17 cellular contexts compared by ENCODE assay signal in genomic region chr7:132424277-132424676, GRCh38.
A peak's percentile ranks its signal among the peaks of the same experiment; 100 is the strongest.
DNase-seq lines count a peak whose midpoint lies in the region; ATAC-seq and TF ChIP-seq lines count a peak whose summit lies in the region.
"Had no signal": no experiment of that assay in that cellular context is flagged by ENCODE, and none has a peak within 500 bp of the region (broad histone marks: within the 10 kb centered on the region; RNA-seq: fewer than 3 reads in every experiment).

No MANE protein-coding gene starts in this region.

- no peak overlapping the region for H3K9ac ChIP-seq in liver (ENCODE audit: low read depth in 1 of 2, low read length in 2 of 2)
- H3K9ac ChIP-seq: BLaER1 had no signal

- no peak overlapping the region for H3K4me3 Mint-ChIP-seq in stimulated activated naive B cell treated with anti-CD40 and anti-IgM and Interleukin-4, amounts not matched to agents 10 μg/mL and 1 μg/mL and 100 μg/mL, for 72 hours
- H3K4me3 Mint-ChIP-seq: CD14-positive monocyte had no signal

- ATAC-seq in right lobe of liver: no peak
- ATAC-seq in left lobe of liver: peak; percentile 13
- no peak for ATAC-seq in stimulated activated naive B cell treated with anti-CD40 and anti-IgM and Interleukin-4, amounts not matched to agents 10 μg/mL and 1 μg/mL and 100 μg/mL, for 72 hours (replicated peaks)

- H3K9me3 ChIP-seq in liver (ENCODE audit: control insufficient read depth in 4 of 4, low read length in 3 of 4): no peaks in the 10 kb centered on the region
- H3K9me3 ChIP-seq in right lobe of liver: no peaks in the 10 kb centered on the region
- H3K9me3 ChIP-seq in spleen: no peaks in the 10 kb centered on the region
- H3K9me3 ChIP-seq: HAP-1 had no signal

- H3K4me3 ChIP-seq in liver (ENCODE audit: low read depth in 1 of 3, low read length in 3 of 3): no peak overlapping the region
- H3K4me3 ChIP-seq in right lobe of liver: no peak overlapping the region
- H3K4me3 ChIP-seq in spleen: no peak overlapping the region
- H3K4me3 ChIP-seq: BLaER1, HAP-1 had no signal

- H3K27ac ChIP-seq in liver (ENCODE audit: low read depth in 1 of 2, low read length in 2 of 2) (peak overlapping the region; percentile 44 to 54), right lobe of liver (no peak overlapping the region), spleen (no peak overlapping the region)

- H3K27me3 ChIP-seq in liver (ENCODE audit: control insufficient read depth in 4 of 4, insufficient read depth in 4 of 4, low read length in 3 of 4) (no peaks in the 10 kb centered on the region), right lobe of liver (no peaks in the 10 kb centered on the region), spleen (replicated peaks in 1 of 7) (peaks cover 0 to 8% (median 0%) of the 10 kb centered on the region in 7 donors)
- H3K27me3 ChIP-seq: BLaER1 had no signal

- intact Hi-C loops in right lobe of liver (cut with DNase I) (no loop called here), spleen (cut with DNase I; ENCODE audit: low total_unique reads) (no loop called here)

- H3K9me3 Mint-ChIP-seq in stimulated activated naive B cell treated with anti-CD40 and anti-IgM and Interleukin-4, amounts not matched to agents 10 μg/mL and 1 μg/mL and 100 μg/mL, for 72 hours: peaks cover 5 to 7% of the 10 kb centered on the region in 2 donors

- TF ChIP-seq CTCF in liver (IDR thresholded peaks at IDR 0.05; ENCODE audit: low read depth, low read length, missing input control) (no peak), right lobe of liver (IDR thresholded peaks at IDR 0.05) (no peak), spleen (IDR thresholded peaks at IDR 0.05 in 8 of 11, conservative IDR thresholded peaks at IDR 0.05 in 3 of 11) (no peak)

- WGBS in liver: 89% methylated on average over 2 of the region's 2 CpGs
- WGBS in right lobe of liver (ENCODE audit: insufficient coverage, low coverage, low lambda C conversion rate, missing lambda C conversion rate): no CpG with 5 or more reads among the region's 2 CpGs
- 74 to 92% (median 84%) methylated on average over 2 of the region's 2 CpGs for WGBS in spleen, 5 donors

- no peaks in the 10 kb centered on the region for H3K4me1 Mint-ChIP-seq in stimulated activated naive B cell treated with anti-CD40 and anti-IgM and Interleukin-4, amounts not matched to agents 10 μg/mL and 1 μg/mL and 100 μg/mL, for 72 hours

- no peak for TF ChIP-seq POLR2A in right lobe of liver (IDR thresholded peaks at IDR 0.05)
- no peak for TF ChIP-seq POLR2A in spleen (IDR thresholded peaks at IDR 0.05)

- H3K4me1 ChIP-seq in liver (ENCODE audit: control insufficient read depth in 4 of 4, insufficient read depth in 4 of 4, low read length in 3 of 4) (peaks cover 6 to 48% (median 44%) of the 10 kb centered on the region in 4 donors), right lobe of liver (peaks cover 0 to 14% (median 5%) of the 10 kb centered on the region in 4 donors), spleen (peaks cover 0 to 21% (median 0%) of the 10 kb centered on the region in 6 donors)
- H3K4me1 ChIP-seq: HAP-1 had no signal

- peaks cover 0 to 5% of the 10 kb centered on the region in 2 donors for H3K27me3 Mint-ChIP-seq in stimulated activated naive B cell treated with anti-CD40 and anti-IgM and Interleukin-4, amounts not matched to agents 10 μg/mL and 1 μg/mL and 100 μg/mL, for 72 hours
- H3K27me3 Mint-ChIP-seq: CD4-positive, alpha-beta memory T cell had no signal

- H3K27ac Mint-ChIP-seq in stimulated activated naive B cell treated with anti-CD40 and anti-IgM and Interleukin-4, amounts not matched to agents 10 μg/mL and 1 μg/mL and 100 μg/mL, for 72 hours: no peak overlapping the region
- H3K27ac Mint-ChIP-seq: CD14-positive monocyte had no signal

- TF ChIP-seq RAD21 in liver (IDR thresholded peaks at IDR 0.05): no peak

- H3K36me3 Mint-ChIP-seq in stimulated activated naive B cell treated with anti-CD40 and anti-IgM and Interleukin-4, amounts not matched to agents 10 μg/mL and 1 μg/mL and 100 μg/mL, for 72 hours: no peaks in the 10 kb centered on the region
- H3K36me3 Mint-ChIP-seq: CD14-positive monocyte had no signal

- no peaks in the 10 kb centered on the region for H3K36me3 ChIP-seq in liver (ENCODE audit: control insufficient read depth in 4 of 4, insufficient read depth in 3 of 4, low read depth in 1 of 4, low read length in 3 of 4)
- no peaks in the 10 kb centered on the region for H3K36me3 ChIP-seq in right lobe of liver
- no peaks in the 10 kb centered on the region for H3K36me3 ChIP-seq in spleen
- H3K36me3 ChIP-seq: BLaER1, HAP-1 had no signal

- DNase-seq in right lobe of liver (no peak), left lobe of liver (ENCODE audit: low spot score) (no peak), spleen (peak; percentile 41), KG1 (lab: John Stamatoyannopoulos, UW) (no peak), NCI-H2029 (lab: John Stamatoyannopoulos, UW) (no peak), pons (ENCODE audit: low spot score) (no peak)
- no peak for DNase-seq in stimulated activated naive B cell treated with anti-CD40 and anti-IgM and Interleukin-4, amounts not matched to agents 10 μg/mL and 1 μg/mL and 100 μg/mL, for 72 hours
- DNase-seq: 8988T; CD4-positive, alpha-beta memory T cell; DMS153; DMS79; GF-D8; GOT3 had no signal

TF ChIP-seq in liver, 16 proteins besides CTCF, POLR2A, EP300 and RAD21:
- TF ChIP-seq ATF3 (IDR thresholded peaks at IDR 0.05) (no peak), YY1 (IDR thresholded peaks at IDR 0.05) (no peak), MAX (IDR thresholded peaks at IDR 0.05) (no peak), RXRA (IDR thresholded peaks at IDR 0.05) (no peak), NR2F2 (IDR thresholded peaks at IDR 0.05) (no peak), FOXA2 (IDR thresholded peaks at IDR 0.05) (no peak), TAF1 (conservative IDR thresholded peaks at IDR 0.05) (no peak), SP1 (IDR thresholded peaks at IDR 0.05) (no peak), GABPA (IDR thresholded peaks at IDR 0.05 in 1 of 2, conservative IDR thresholded peaks at IDR 0.05 in 1 of 2) (no peak), ZBTB33 (IDR thresholded peaks at IDR 0.05) (no peak), FOXA1 (IDR thresholded peaks at IDR 0.05) (no peak), JUND (IDR thresholded peaks at IDR 0.05) (no peak), EGR1 (IDR thresholded peaks at IDR 0.05; ENCODE audit: low read depth in 2 of 2) (no peak), HNF4G (IDR thresholded peaks at IDR 0.05) (no peak)
- TF ChIP-seq, protein P1, sequence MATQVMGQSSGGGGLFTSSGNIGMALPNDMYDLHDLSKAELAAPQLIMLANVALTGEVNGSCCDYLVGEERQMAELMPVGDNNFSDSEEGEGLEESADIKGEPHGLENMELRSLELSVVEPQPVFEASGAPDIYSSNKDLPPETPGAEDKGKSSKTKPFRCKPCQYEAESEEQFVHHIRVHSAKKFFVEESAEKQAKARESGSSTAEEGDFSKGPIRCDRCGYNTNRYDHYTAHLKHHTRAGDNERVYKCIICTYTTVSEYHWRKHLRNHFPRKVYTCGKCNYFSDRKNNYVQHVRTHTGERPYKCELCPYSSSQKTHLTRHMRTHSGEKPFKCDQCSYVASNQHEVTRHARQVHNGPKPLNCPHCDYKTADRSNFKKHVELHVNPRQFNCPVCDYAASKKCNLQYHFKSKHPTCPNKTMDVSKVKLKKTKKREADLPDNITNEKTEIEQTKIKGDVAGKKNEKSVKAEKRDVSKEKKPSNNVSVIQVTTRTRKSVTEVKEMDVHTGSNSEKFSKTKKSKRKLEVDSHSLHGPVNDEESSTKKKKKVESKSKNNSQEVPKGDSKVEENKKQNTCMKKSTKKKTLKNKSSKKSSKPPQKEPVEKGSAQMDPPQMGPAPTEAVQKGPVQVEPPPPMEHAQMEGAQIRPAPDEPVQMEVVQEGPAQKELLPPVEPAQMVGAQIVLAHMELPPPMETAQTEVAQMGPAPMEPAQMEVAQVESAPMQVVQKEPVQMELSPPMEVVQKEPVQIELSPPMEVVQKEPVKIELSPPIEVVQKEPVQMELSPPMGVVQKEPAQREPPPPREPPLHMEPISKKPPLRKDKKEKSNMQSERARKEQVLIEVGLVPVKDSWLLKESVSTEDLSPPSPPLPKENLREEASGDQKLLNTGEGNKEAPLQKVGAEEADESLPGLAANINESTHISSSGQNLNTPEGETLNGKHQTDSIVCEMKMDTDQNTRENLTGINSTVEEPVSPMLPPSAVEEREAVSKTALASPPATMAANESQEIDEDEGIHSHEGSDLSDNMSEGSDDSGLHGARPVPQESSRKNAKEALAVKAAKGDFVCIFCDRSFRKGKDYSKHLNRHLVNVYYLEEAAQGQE (IDR thresholded peaks at IDR 0.05): no peak

Comparison
In these comparisons a context has a peak if more than half of its experiments do, and no peak if none do; other contexts are left out.
1. H3K27ac ChIP-seq: peak in liver (2 of 2); none in right lobe of liver (0 of 3) and spleen (0 of 8).